ENCODE assay signal across 1 cellular context in genomic region chr2:230757476-230757875, GRCh38.
TF ChIP-seq lines count a peak whose summit lies in the region.

No MANE protein-coding gene starts in this region.

TF ChIP-seq in HepG2, 621 proteins besides CTCF, POLR2A, EP300 and RAD21:
- TF ChIP-seq, protein P1, sequence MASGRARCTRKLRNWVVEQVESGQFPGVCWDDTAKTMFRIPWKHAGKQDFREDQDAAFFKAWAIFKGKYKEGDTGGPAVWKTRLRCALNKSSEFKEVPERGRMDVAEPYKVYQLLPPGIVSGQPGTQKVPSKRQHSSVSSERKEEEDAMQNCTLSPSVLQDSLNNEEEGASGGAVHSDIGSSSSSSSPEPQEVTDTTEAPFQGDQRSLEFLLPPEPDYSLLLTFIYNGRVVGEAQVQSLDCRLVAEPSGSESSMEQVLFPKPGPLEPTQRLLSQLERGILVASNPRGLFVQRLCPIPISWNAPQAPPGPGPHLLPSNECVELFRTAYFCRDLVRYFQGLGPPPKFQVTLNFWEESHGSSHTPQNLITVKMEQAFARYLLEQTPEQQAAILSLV (CRISPR knock-in tag; IDR thresholded peaks at IDR 0.05; ENCODE audit: borderline replicate concordance) = no peak
- TF ChIP-seq RBFOX2 (IDR thresholded peaks at IDR 0.05; ENCODE audit: low read depth, low read length) (no peak), ZNF782 (CRISPR knock-in tag; IDR thresholded peaks at IDR 0.05; ENCODE audit: borderline replicate concordance) (no peak), NPAS2 (CRISPR knock-in tag; IDR thresholded peaks at IDR 0.05; ENCODE audit: borderline replicate concordance) (no peak), ZNF605 (CRISPR knock-in tag; IDR thresholded peaks at IDR 0.05) (no peak), NCOA2 (CRISPR knock-in tag; IDR thresholded peaks at IDR 0.05) (no peak), MTA3 (CRISPR knock-in tag; IDR thresholded peaks at IDR 0.05) (no peak), ZNF775 (CRISPR knock-in tag; IDR thresholded peaks at IDR 0.05; ENCODE audit: borderline replicate concordance) (no peak), RBAK (CRISPR knock-in tag; IDR thresholded peaks at IDR 0.05) (no peak), TMF1 (CRISPR knock-in tag; IDR thresholded peaks at IDR 0.05; ENCODE audit: low read depth) (no peak), ZFP36L2 (CRISPR knock-in tag; IDR thresholded peaks at IDR 0.05) (no peak), NFIB (CRISPR knock-in tag; IDR thresholded peaks at IDR 0.05; ENCODE audit: borderline replicate concordance) (no peak), MEIS1 (CRISPR knock-in tag; IDR thresholded peaks at IDR 0.05; ENCODE audit: borderline replicate concordance) (no peak), ZSCAN30 (CRISPR knock-in tag; IDR thresholded peaks at IDR 0.05) (no peak), ZNF441 (CRISPR knock-in tag; IDR thresholded peaks at IDR 0.05; ENCODE audit: borderline replicate concordance) (no peak), FOXP1 (IDR thresholded peaks at IDR 0.05) (no peak), FOXP1 (CRISPR knock-in tag; IDR thresholded peaks at IDR 0.05) (no peak), SETDB1 (CRISPR knock-in tag; IDR thresholded peaks at IDR 0.05; ENCODE audit: borderline replicate concordance) (no peak), TEAD3 (CRISPR knock-in tag; optimal IDR thresholded peaks at IDR 0.05; ENCODE audit: borderline replicate concordance) (no peak)
- TF ChIP-seq, protein P2, sequence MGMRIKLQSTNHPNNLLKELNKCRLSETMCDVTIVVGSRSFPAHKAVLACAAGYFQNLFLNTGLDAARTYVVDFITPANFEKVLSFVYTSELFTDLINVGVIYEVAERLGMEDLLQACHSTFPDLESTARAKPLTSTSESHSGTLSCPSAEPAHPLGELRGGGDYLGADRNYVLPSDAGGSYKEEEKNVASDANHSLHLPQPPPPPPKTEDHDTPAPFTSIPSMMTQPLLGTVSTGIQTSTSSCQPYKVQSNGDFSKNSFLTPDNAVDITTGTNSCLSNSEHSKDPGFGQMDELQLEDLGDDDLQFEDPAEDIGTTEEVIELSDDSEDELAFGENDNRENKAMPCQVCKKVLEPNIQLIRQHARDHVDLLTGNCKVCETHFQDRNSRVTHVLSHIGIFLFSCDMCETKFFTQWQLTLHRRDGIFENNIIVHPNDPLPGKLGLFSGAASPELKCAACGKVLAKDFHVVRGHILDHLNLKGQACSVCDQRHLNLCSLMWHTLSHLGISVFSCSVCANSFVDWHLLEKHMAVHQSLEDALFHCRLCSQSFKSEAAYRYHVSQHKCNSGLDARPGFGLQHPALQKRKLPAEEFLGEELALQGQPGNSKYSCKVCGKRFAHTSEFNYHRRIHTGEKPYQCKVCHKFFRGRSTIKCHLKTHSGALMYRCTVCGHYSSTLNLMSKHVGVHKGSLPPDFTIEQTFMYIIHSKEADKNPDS (CRISPR knock-in tag; IDR thresholded peaks at IDR 0.05) = no peak
- TF ChIP-seq, protein P3, sequence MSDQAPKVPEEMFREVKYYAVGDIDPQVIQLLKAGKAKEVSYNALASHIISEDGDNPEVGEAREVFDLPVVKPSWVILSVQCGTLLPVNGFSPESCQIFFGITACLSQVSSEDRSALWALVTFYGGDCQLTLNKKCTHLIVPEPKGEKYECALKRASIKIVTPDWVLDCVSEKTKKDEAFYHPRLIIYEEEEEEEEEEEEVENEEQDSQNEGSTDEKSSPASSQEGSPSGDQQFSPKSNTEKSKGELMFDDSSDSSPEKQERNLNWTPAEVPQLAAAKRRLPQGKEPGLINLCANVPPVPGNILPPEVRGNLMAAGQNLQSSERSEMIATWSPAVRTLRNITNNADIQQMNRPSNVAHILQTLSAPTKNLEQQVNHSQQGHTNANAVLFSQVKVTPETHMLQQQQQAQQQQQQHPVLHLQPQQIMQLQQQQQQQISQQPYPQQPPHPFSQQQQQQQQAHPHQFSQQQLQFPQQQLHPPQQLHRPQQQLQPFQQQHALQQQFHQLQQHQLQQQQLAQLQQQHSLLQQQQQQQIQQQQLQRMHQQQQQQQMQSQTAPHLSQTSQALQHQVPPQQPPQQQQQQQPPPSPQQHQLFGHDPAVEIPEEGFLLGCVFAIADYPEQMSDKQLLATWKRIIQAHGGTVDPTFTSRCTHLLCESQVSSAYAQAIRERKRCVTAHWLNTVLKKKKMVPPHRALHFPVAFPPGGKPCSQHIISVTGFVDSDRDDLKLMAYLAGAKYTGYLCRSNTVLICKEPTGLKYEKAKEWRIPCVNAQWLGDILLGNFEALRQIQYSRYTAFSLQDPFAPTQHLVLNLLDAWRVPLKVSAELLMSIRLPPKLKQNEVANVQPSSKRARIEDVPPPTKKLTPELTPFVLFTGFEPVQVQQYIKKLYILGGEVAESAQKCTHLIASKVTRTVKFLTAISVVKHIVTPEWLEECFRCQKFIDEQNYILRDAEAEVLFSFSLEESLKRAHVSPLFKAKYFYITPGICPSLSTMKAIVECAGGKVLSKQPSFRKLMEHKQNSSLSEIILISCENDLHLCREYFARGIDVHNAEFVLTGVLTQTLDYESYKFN (CRISPR knock-in tag; conservative IDR thresholded peaks at IDR 0.05) = no peak
TF ChIP-seq in HepG2: peak in this region for 0.
